In the genomic region with DNA sequence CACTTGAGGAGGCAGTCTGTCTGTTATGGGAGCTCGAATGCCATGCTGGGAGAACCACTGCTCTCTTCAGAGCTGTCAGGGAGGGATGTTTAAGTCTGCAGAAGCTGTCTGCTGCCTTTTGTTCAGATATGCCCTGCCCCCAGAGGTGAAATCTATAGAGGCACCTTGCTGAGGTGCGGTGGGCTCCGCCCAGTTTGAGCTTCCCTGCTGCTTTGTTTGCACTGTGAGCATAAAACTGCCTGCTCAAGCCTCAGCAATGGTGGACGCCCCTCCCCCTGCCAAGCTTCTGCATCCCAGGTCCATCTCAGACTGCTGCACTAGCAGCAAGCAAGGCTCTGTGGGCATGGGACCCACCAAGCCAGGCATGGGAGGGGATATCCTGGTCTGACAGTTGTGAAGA, we compare ENCODE assay signal across 27 cellular contexts.
DNase-seq lines count a peak whose midpoint lies in the region; ATAC-seq and TF ChIP-seq lines count a peak whose summit lies in the region.
"Had no signal": no experiment of that assay in that cellular context is flagged by ENCODE, and none has a peak within 500 bp of the region (broad histone marks: within the 10 kb centered on the region; RNA-seq: fewer than 3 reads in every experiment).

No MANE protein-coding gene starts in this region.

- H3K27ac ChIP-seq in neural progenitor cell (no peak overlapping the region), heart left ventricle (no peak overlapping the region)
- H3K27ac ChIP-seq: left lung, ovary, stomach had no signal

- H3K9me3 Mint-ChIP-seq in neural progenitor cell = peaks cover 5% of the 10 kb centered on the region
- H3K9me3 Mint-ChIP-seq: activated naive CD4-positive, alpha-beta T cell treated with anti-CD3 and anti-CD28 coated beads, Interleukin-2, amount 10 ng/mL, durations not matched to agents 7 days and 5 days had no signal

- intact Hi-C loops in heart left ventricle (cut with DNase I) = no loop called here

- no peak overlapping the region for H3K9ac ChIP-seq in neural progenitor cell

- peak overlapping the region; percentile 18 for H3K4me2 ChIP-seq in neural progenitor cell

- H3K79me2 ChIP-seq in neural progenitor cell (ENCODE audit: low read depth) = no peaks in the 10 kb centered on the region

- H3K36me3 Mint-ChIP-seq in neural progenitor cell = no peaks in the 10 kb centered on the region
- H3K36me3 Mint-ChIP-seq: activated naive CD4-positive, alpha-beta T cell treated with anti-CD3 and anti-CD28 coated beads, Interleukin-2, amount 10 ng/mL, durations not matched to agents 7 days and 5 days; mesothelial cell of epicardium; natural killer cell had no signal

- 60 to 78% (median 71%) methylated on average over 3 to 4 of the region's 4 CpGs for WGBS in heart left ventricle, 4 donors

- no peak overlapping the region for H2AFZ ChIP-seq in neural progenitor cell (replicated peaks)

- H3K4me1 ChIP-seq in neural progenitor cell = peaks cover 7% of the 10 kb centered on the region
- H3K4me1 ChIP-seq in heart left ventricle = no peaks in the 10 kb centered on the region
- H3K4me1 ChIP-seq: left lung, stomach had no signal

- H3K27me3 ChIP-seq in neural progenitor cell = peaks cover 6% of the 10 kb centered on the region
- peaks cover 0 to 33% (median 2%) of the 10 kb centered on the region in 9 donors for H3K27me3 ChIP-seq in heart left ventricle
- H3K27me3 ChIP-seq: ovary had no signal

- TF ChIP-seq CTCF in neural progenitor cell (IDR thresholded peaks at IDR 0.05) = no peak
- no peak for TF ChIP-seq CTCF in heart left ventricle (IDR thresholded peaks at IDR 0.05)

- no peaks in the 10 kb centered on the region for H3K4me1 Mint-ChIP-seq in neural progenitor cell
- H3K4me1 Mint-ChIP-seq: activated CD4-positive, alpha-beta T cell treated with anti-CD3 and anti-CD28 coated beads for 36 hours; activated naive CD4-positive, alpha-beta T cell treated with anti-CD3 and anti-CD28 coated beads, Interleukin-2, amount 10 ng/mL, durations not matched to agents 7 days and 5 days; B cell; mesothelial cell of epicardium; natural killer cell had no signal

- H3K4me3 Mint-ChIP-seq in neural progenitor cell = no peak overlapping the region
- H3K4me3 Mint-ChIP-seq: activated CD4-positive, alpha-beta T cell treated with anti-CD3 and anti-CD28 coated beads for 36 hours; activated naive CD4-positive, alpha-beta T cell treated with anti-CD3 and anti-CD28 coated beads, Interleukin-2, amount 10 ng/mL, durations not matched to agents 7 days and 5 days; B cell; mesothelial cell of epicardium; natural killer cell had no signal

- peak; percentile 14 for DNase-seq in NCI-H2081 (lab: John Stamatoyannopoulos, UW)
- no peak for DNase-seq in NCI-H2081 treated with DMSO at 0.1 percent for 48 hours (lab: John Stamatoyannopoulos, UW)
- DNase-seq in NCI-H146 treated with DMSO at 0.1 percent for 48 hours (lab: John Stamatoyannopoulos, UW; ENCODE audit: unreplicated experiment) = peak; percentile 75
- DNase-seq in NCI-H748 treated with DMSO at 0.1 percent for 48 hours (lab: John Stamatoyannopoulos, UW) = peak; percentile 63
- no peak for DNase-seq in neural progenitor cell (ENCODE audit: low spot score)
- no peak for DNase-seq in T1000 (lab: John Stamatoyannopoulos, UW)
- DNase-seq in heart left ventricle = no peak
- DNase-seq: activated CD4-positive, alpha-beta T cell treated with anti-CD3 and anti-CD28 coated beads for 36 hours; activated naive CD4-positive, alpha-beta T cell treated with anti-CD3 and anti-CD28 coated beads, Interleukin-2, amount 10 ng/mL, durations not matched to agents 7 days and 5 days; caudate nucleus; dermis blood vessel endothelial cell; EL; left lung; natural killer cell; NCI-H1092; NCI-H524; OCI-M1; ovary; right cardiac atrium; SHP77 treated with DMSO at 0.1 percent for 48 hours; stomach; SW 1271; trophoblast cell had no signal

- TF ChIP-seq POLR2A in heart left ventricle (IDR thresholded peaks at IDR 0.05) = no peak

- no peak overlapping the region for H3K27ac Mint-ChIP-seq in neural progenitor cell
- H3K27ac Mint-ChIP-seq: activated CD4-positive, alpha-beta T cell treated with anti-CD3 and anti-CD28 coated beads for 36 hours; activated naive CD4-positive, alpha-beta T cell treated with anti-CD3 and anti-CD28 coated beads, Interleukin-2, amount 10 ng/mL, durations not matched to agents 7 days and 5 days; B cell; mesothelial cell of epicardium; natural killer cell had no signal

- no peak overlapping the region for H3K4me3 ChIP-seq in neural progenitor cell
- H3K4me3 ChIP-seq in heart left ventricle = no peak overlapping the region
- H3K4me3 ChIP-seq: left lung, ovary, stomach had no signal

- H3K27me3 Mint-ChIP-seq in neural progenitor cell (ENCODE audit: insufficient read depth, low read depth) = peaks cover 2% of the 10 kb centered on the region
- H3K27me3 Mint-ChIP-seq: activated naive CD4-positive, alpha-beta T cell treated with anti-CD3 and anti-CD28 coated beads, Interleukin-2, amount 10 ng/mL, durations not matched to agents 7 days and 5 days had no signal

- H3F3A ChIP-seq in neural progenitor cell (ENCODE audit: low read depth) = no peaks in the 10 kb centered on the region

- no peaks in the 10 kb centered on the region for H4K20me1 ChIP-seq in neural progenitor cell (ENCODE audit: low read depth)

- H3K9me3 ChIP-seq in neural progenitor cell (ENCODE audit: low read depth) = no peaks in the 10 kb centered on the region
- peaks cover 0 to 12% (median 0%) of the 10 kb centered on the region in 12 donors for H3K9me3 ChIP-seq in heart left ventricle
- H3K9me3 ChIP-seq: left lung, ovary had no signal

- H3K36me3 ChIP-seq in neural progenitor cell = no peaks in the 10 kb centered on the region
- H3K36me3 ChIP-seq in heart left ventricle = no peaks in the 10 kb centered on the region
- H3K36me3 ChIP-seq: left lung, ovary, stomach had no signal

- ATAC-seq in activated CD4-positive, CD25-positive, alpha-beta regulatory T cell treated with anti-CD3 and anti-CD28 coated beads, Interleukin-2, amount 50 U/mL, for 24 hours = no peak
- no peak for ATAC-seq in heart left ventricle
- ATAC-seq: activated CD4-positive, alpha-beta T cell treated with anti-CD3 and anti-CD28 coated beads for 36 hours; HepG2; left lung; natural killer cell; right cardiac atrium had no signal

Comparison
In these comparisons a context has a peak if more than half of its experiments do, and no peak if none do; other contexts are left out.
1. DNase-seq: peak in NCI-H2081 (2 of 2), NCI-H146 treated with DMSO at 0.1 percent for 48 hours (single experiment) and NCI-H748 treated with DMSO at 0.1 percent for 48 hours (single experiment); none in NCI-H2081 treated with DMSO at 0.1 percent for 48 hours (single experiment), neural progenitor cell (single experiment), T1000 (single experiment) and heart left ventricle (0 of 5).